8 cellular contexts compared by ENCODE assay signal in genomic region chr9:105694848-105695581, GRCh38. TPM values are rescaled to one million over a fixed set of nuclear protein-coding genes. Genes with fewer than 3 reads are reported as not detected.
DNase-seq lines count a peak whose midpoint lies in the region; ATAC-seq and TF ChIP-seq lines count a peak whose summit lies in the region.

No MANE protein-coding gene starts in this region.

- peaks cover 0 to 7% of the 10 kb centered on the region in 2 donors for H3K36me3 Mint-ChIP-seq in CD4-positive, alpha-beta memory T cell
- H3K36me3 Mint-ChIP-seq in activated T-helper 2 cell treated with anti-CD3 and anti-CD28 coated beads, Interferon-gamma antibody, Interleukin-2, Interleukin-4, amounts not matched to agents 10 μg/mL and 5 μg/mL and 100 μg/mL, durations not matched to agents 14 hours and 24 hours and 36 hours (ENCODE audit: low read depth): peaks cover 3% of the 10 kb centered on the region

- H3K79me2 ChIP-seq in neural cell (replicated peaks; ENCODE audit: insufficient read depth, low read length): peaks cover 14% of the 10 kb centered on the region

- H3K4me3 Mint-ChIP-seq in CD4-positive, alpha-beta memory T cell: peak overlapping the region; percentile 86 to 96 (median 90)
- peak overlapping the region; percentile 83 for H3K4me3 Mint-ChIP-seq in activated T-helper 2 cell treated with anti-CD3 and anti-CD28 coated beads, Interferon-gamma antibody, Interleukin-2, Interleukin-4, amounts not matched to agents 10 μg/mL and 5 μg/mL and 100 μg/mL, durations not matched to agents 14 hours and 24 hours and 36 hours (ENCODE audit: low read depth)

- peaks cover 16 to 36% (median 23%) of the 10 kb centered on the region in 4 donors for H3K4me1 Mint-ChIP-seq in CD4-positive, alpha-beta memory T cell
- peaks cover 15% of the 10 kb centered on the region for H3K4me1 Mint-ChIP-seq in activated T-helper 2 cell treated with anti-CD3 and anti-CD28 coated beads, Interferon-gamma antibody, Interleukin-2, Interleukin-4, amounts not matched to agents 10 μg/mL and 5 μg/mL and 100 μg/mL, durations not matched to agents 14 hours and 24 hours and 36 hours (ENCODE audit: low read depth)

- H3K4me1 ChIP-seq in CD4-positive, alpha-beta memory T cell (ENCODE audit: insufficient read depth, low read length): peaks cover 21% of the 10 kb centered on the region
- H3K4me1 ChIP-seq in Peyer's patch: peaks cover 0 to 9% (median 4%) of the 10 kb centered on the region in 4 donors

- DNase-seq in CD4-positive, alpha-beta memory T cell: peak; percentile 54 to 63 (median 56)
- DNase-seq in Peyer's patch (peak; percentile 60 to 76 (median 76)), foreskin fibroblast (peak; percentile 40 to 76), stromal cell of bone marrow (ENCODE audit: low read depth) (peak; percentile 37)
- DNase-seq in activated T-helper 2 cell treated with anti-CD3 and anti-CD28 coated beads, Interferon-gamma antibody, Interleukin-2, Interleukin-4, amounts not matched to agents 10 μg/mL and 5 μg/mL and 100 μg/mL, durations not matched to agents 14 hours and 24 hours and 36 hours (ENCODE audit: low spot score): peak; percentile 42

- CTCF ChIA-PET in CD4-positive, alpha-beta memory T cell (lab: Charles Lee; ENCODE audit: partially characterized antibody): interaction anchor here (1.7 to 3.2 kb wide), 2 partner anchors 23 to 87 kb away, joined by 8 to 12 read pairs; no protein-coding TSS in a partner anchor

- peak overlapping the region; percentile 83 for H3K4me2 ChIP-seq in neural cell (ENCODE audit: low read length)

- peak overlapping the region; percentile 56 for H2AFZ ChIP-seq in neural cell (ENCODE audit: low read depth, low read length)

- TF ChIP-seq CTCF in Peyer's patch (IDR thresholded peaks at IDR 0.05) (peak in 1 of 6 experiments; percentile 0), foreskin fibroblast (IDR thresholded peaks at IDR 0.05; ENCODE audit: low read depth, low read length) (no peak), neural cell (IDR thresholded peaks at IDR 0.05; ENCODE audit: poor library complexity, severe bottlenecking) (no peak)

- H3K9me3 ChIP-seq in CD4-positive, alpha-beta memory T cell (ENCODE audit: control insufficient read depth in 1 of 2, low read length in 2 of 2): no peaks in the 10 kb centered on the region
- H3K9me3 ChIP-seq in Peyer's patch (no peaks in the 10 kb centered on the region), neural cell (ENCODE audit: low read length) (no peaks in the 10 kb centered on the region)

- POLR2A ChIA-PET in CD4-positive, alpha-beta memory T cell (lab: Charles Lee; ENCODE audit: partially characterized antibody): interaction anchor here (1.2 to 1.4 kb wide), 3 partner anchors 13 to 948 kb away, joined by 4 to 5 read pairs (median 5); partner anchors contain the start of genes NIPSNAP3A and SLC44A1

- ATAC-seq in GM19438 (IDR thresholded peaks at IDR 0.05; ENCODE audit: low read depth, unreplicated experiment) (peak; percentile 74), HG03521 (IDR thresholded peaks at IDR 0.05; ENCODE audit: unreplicated experiment) (peak; percentile 61)

- peaks cover 8% of the 10 kb centered on the region for H3F3A ChIP-seq in neural cell (ENCODE audit: insufficient read depth, low read length, poor library complexity, severe bottlenecking)

- peak overlapping the region; percentile 59 to 79 for H3K4me3 ChIP-seq in CD4-positive, alpha-beta memory T cell (ENCODE audit: low read length in 2 of 2)
- H3K4me3 ChIP-seq in Peyer's patch (peak overlapping the region; percentile 77 to 97 (median 82)), foreskin fibroblast (ENCODE audit: low read depth in 1 of 2, low read length in 2 of 2) (peak overlapping the region; percentile 65 to 82), neural cell (ENCODE audit: low read length) (peak overlapping the region; percentile 90)

- TF ChIP-seq EP300 in neural cell (conservative IDR thresholded peaks at IDR 0.05; ENCODE audit: poor library complexity, severe bottlenecking): no peak

- H3K36me3 ChIP-seq in CD4-positive, alpha-beta memory T cell (ENCODE audit: insufficient read depth, low read length): no peaks in the 10 kb centered on the region
- H3K36me3 ChIP-seq in Peyer's patch (no peaks in the 10 kb centered on the region), neural cell (ENCODE audit: insufficient read depth, low read length) (no peaks in the 10 kb centered on the region)

- peaks cover 11% of the 10 kb centered on the region for H3K27me3 ChIP-seq in CD4-positive, alpha-beta memory T cell (ENCODE audit: insufficient read depth, low read length)
- H3K27me3 ChIP-seq in Peyer's patch: no peaks in the 10 kb centered on the region
- peaks cover 25% of the 10 kb centered on the region for H3K27me3 ChIP-seq in neural cell (ENCODE audit: insufficient read depth, low read depth, low read length)

- peak overlapping the region; percentile 70 for H3K9ac ChIP-seq in neural cell (ENCODE audit: low read length)

- no peaks in the 10 kb centered on the region for H4K20me1 ChIP-seq in neural cell (ENCODE audit: insufficient read depth)

- H3K27ac Mint-ChIP-seq in CD4-positive, alpha-beta memory T cell: peak overlapping the region; percentile 63 to 85 (median 76)
- peak overlapping the region; percentile 53 for H3K27ac Mint-ChIP-seq in activated T-helper 2 cell treated with anti-CD3 and anti-CD28 coated beads, Interferon-gamma antibody, Interleukin-2, Interleukin-4, amounts not matched to agents 10 μg/mL and 5 μg/mL and 100 μg/mL, durations not matched to agents 14 hours and 24 hours and 36 hours

- peak in 1 of 2 donors; percentile 42 for TF ChIP-seq POLR2A in Peyer's patch (IDR thresholded peaks at IDR 0.05)

- TF ChIP-seq RAD21 in neural cell (conservative IDR thresholded peaks at IDR 0.05): peak; percentile 21

- H3K27me3 Mint-ChIP-seq in CD4-positive, alpha-beta memory T cell: peaks cover 4 to 17% of the 10 kb centered on the region in 2 donors
- H3K27me3 Mint-ChIP-seq in activated T-helper 2 cell treated with anti-CD3 and anti-CD28 coated beads, Interferon-gamma antibody, Interleukin-2, Interleukin-4, amounts not matched to agents 10 μg/mL and 5 μg/mL and 100 μg/mL, durations not matched to agents 14 hours and 24 hours and 36 hours (ENCODE audit: low read depth): peaks cover 22% of the 10 kb centered on the region

- intact Hi-C loops in CD4-positive, alpha-beta memory T cell (cut with micrococcal nuclease): loop anchor here (2.0 to 10.0 kb wide), 9 partner anchors 24 to 1600 kb away; partner anchors contain the start of genes FKTN, NIPSNAP3A, RAD23B and SLC44A1
- intact Hi-C loops in activated T-helper 2 cell treated with anti-CD3 and anti-CD28 coated beads, Interferon-gamma antibody, Interleukin-2, Interleukin-4, amounts not matched to agents 10 μg/mL and 5 μg/mL and 100 μg/mL, durations not matched to agents 14 hours and 24 hours and 36 hours (cut with micrococcal nuclease): loop anchor here (5.0 to 10.0 kb wide), 5 partner anchors 138 to 1600 kb away; partner anchors contain the start of genes FKTN, FSD1L, NIPSNAP3B and SLC44A1

- no peaks in the 10 kb centered on the region for H3K9me2 ChIP-seq in neural cell (ENCODE audit: insufficient read depth, low read length)

- peak overlapping the region; percentile 37 for H3K27ac ChIP-seq in CD4-positive, alpha-beta memory T cell (ENCODE audit: low read depth, low read length)
- peak overlapping the region; percentile 59 to 82 (median 74) for H3K27ac ChIP-seq in Peyer's patch
- no peak overlapping the region for H3K27ac ChIP-seq in neural cell (ENCODE audit: low read length)

- H3K9me3 Mint-ChIP-seq in CD4-positive, alpha-beta memory T cell: no peaks in the 10 kb centered on the region
- H3K9me3 Mint-ChIP-seq in activated T-helper 2 cell treated with anti-CD3 and anti-CD28 coated beads, Interferon-gamma antibody, Interleukin-2, Interleukin-4, amounts not matched to agents 10 μg/mL and 5 μg/mL and 100 μg/mL, durations not matched to agents 14 hours and 24 hours and 36 hours: no peaks in the 10 kb centered on the region

TF ChIP-seq in neural cell, 6 proteins besides CTCF, POLR2A, EP300 and RAD21 (continues in another document):
- TF ChIP-seq POLR2AphosphoS5 (IDR thresholded peaks at IDR 0.05) (peak; percentile 23), SMC3 (conservative IDR thresholded peaks at IDR 0.05; ENCODE audit: poor library complexity) (no peak)

RNA-seq across cellular contexts. Expression of gene TMEM38B, which starts 0.7 kb away (rescaled TPM):
- total RNA-seq in CD4-positive, alpha-beta memory T cell: 10 to 100 TPM; 13.4 to 16.6 TPM
- 10 to 100 TPM; 18.0 to 23.3 TPM for polyA plus RNA-seq in CD4-positive, alpha-beta memory T cell
- total RNA-seq in Peyer's patch: 10 to 100 TPM in 3 of 4 donors, 1 to 10 TPM in 1; 9.9 to 18.0 (median 12.5) TPM
- 11.3 and 13.1 TPM in 2 replicates for total RNA-seq in activated T-helper 2 cell treated with anti-CD3 and anti-CD28 coated beads, Interferon-gamma antibody, Interleukin-2, Interleukin-4, amounts not matched to agents 10 μg/mL and 5 μg/mL and 100 μg/mL, durations not matched to agents 14 hours and 24 hours and 36 hours
- 24.5 and 30.9 TPM in 2 replicates for polyA plus RNA-seq in neural cell
- 22.4 and 26.7 TPM in 2 replicates for polyA minus RNA-seq in neural cell

RNA-seq across cellular contexts. Expression of gene TAL2, which starts 32.8 kb away (rescaled TPM):
- total RNA-seq in CD4-positive, alpha-beta memory T cell: not detected
- not detected for polyA plus RNA-seq in CD4-positive, alpha-beta memory T cell
- total RNA-seq in Peyer's patch: not detected
- total RNA-seq in activated T-helper 2 cell treated with anti-CD3 and anti-CD28 coated beads, Interferon-gamma antibody, Interleukin-2, Interleukin-4, amounts not matched to agents 10 μg/mL and 5 μg/mL and 100 μg/mL, durations not matched to agents 14 hours and 24 hours and 36 hours: not detected in 2 replicates
- polyA plus RNA-seq in neural cell: 0.88 TPM in 1 of 2 replicates, not detected in the other
- polyA minus RNA-seq in neural cell: 1.5 TPM in 1 of 2 replicates, not detected in the other
